1 cellular context compared by ENCODE assay signal in the genomic region with DNA sequence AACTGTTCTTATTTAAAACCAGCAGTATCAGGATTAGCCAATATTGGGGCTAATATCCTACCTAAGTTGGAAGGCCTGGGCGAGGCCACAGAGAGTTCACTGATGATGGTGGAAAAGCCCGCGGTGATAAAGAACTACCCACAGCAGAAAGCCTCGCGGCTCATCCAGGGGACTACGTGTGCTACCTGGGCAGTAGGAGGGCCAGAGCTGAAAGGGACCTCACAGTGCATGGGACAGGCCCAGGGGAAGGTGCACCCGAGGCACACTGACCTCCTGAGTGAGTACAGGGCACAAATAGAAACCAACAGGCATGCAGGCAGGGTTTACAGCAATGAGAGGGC.
TF ChIP-seq lines count a peak whose summit lies in the region.

No MANE protein-coding gene starts in this region.

TF ChIP-seq in IMR-90, 13 proteins besides CTCF, POLR2A, EP300 and RAD21 (continued from another document):
- TF ChIP-seq, protein P1, sequence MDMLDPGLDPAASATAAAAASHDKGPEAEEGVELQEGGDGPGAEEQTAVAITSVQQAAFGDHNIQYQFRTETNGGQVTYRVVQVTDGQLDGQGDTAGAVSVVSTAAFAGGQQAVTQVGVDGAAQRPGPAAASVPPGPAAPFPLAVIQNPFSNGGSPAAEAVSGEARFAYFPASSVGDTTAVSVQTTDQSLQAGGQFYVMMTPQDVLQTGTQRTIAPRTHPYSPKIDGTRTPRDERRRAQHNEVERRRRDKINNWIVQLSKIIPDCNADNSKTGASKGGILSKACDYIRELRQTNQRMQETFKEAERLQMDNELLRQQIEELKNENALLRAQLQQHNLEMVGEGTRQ (IDR thresholded peaks at IDR 0.05; ENCODE audit: low read depth, low read length) = no peak
- TF ChIP-seq MXI1 (IDR thresholded peaks at IDR 0.05; ENCODE audit: borderline replicate concordance, low read depth, low read length) (no peak), FOS (IDR thresholded peaks at IDR 0.05; ENCODE audit: low read depth, low read length) (no peak), SMC3 (IDR thresholded peaks at IDR 0.05; ENCODE audit: low read depth, low read length) (no peak), BHLHE40 (IDR thresholded peaks at IDR 0.05; ENCODE audit: low read depth, low read length) (no peak), CEBPB (IDR thresholded peaks at IDR 0.05; ENCODE audit: low read depth, low read length) (no peak)
- TF ChIP-seq, protein P2, sequence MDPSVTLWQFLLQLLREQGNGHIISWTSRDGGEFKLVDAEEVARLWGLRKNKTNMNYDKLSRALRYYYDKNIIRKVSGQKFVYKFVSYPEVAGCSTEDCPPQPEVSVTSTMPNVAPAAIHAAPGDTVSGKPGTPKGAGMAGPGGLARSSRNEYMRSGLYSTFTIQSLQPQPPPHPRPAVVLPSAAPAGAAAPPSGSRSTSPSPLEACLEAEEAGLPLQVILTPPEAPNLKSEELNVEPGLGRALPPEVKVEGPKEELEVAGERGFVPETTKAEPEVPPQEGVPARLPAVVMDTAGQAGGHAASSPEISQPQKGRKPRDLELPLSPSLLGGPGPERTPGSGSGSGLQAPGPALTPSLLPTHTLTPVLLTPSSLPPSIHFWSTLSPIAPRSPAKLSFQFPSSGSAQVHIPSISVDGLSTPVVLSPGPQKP (IDR thresholded peaks at IDR 0.05; ENCODE audit: borderline replicate concordance, low read depth, low read length) = no peak
